39 cellular contexts compared by ENCODE assay signal in genomic region chr9:16004613-16005012, GRCh38.
"Had no signal": no experiment of that assay in that cellular context is flagged by ENCODE, and none has a peak within 500 bp of the region (broad histone marks: within the 10 kb centered on the region; RNA-seq: fewer than 3 reads in every experiment).

No MANE protein-coding gene starts in this region.

- H3K27me3 Mint-ChIP-seq: activated naive CD4-positive, alpha-beta T cell treated with anti-CD3 and anti-CD28 coated beads, Interleukin-2, amount 10 ng/mL, durations not matched to agents 7 days and 5 days; activated naive CD4-positive, alpha-beta T cell treated with anti-CD3 and anti-CD28 coated beads, Interleukin-2, amount 50 U/mL, for 24 hours; activated naive CD8-positive, alpha-beta T cell; activated naive CD8-positive, alpha-beta T cell treated with anti-CD3 and anti-CD28 coated beads, Interleukin-2, amount 50 U/mL, for 24 hours; activated T-cell treated with anti-CD3 and anti-CD28 coated beads, Interleukin-2, amount 50 U/mL, for 24 hours; activated T-helper 17 cell treated with anti-CD3 and anti-CD28 coated beads, Interleukin-2, amount 50 U/mL, for 72 hours; central memory CD8-positive, alpha-beta T cell had no signal

- H3K36me3 ChIP-seq: adrenal gland, ascending aorta, brain microvascular endothelial cell, breast epithelium, cardiac muscle cell had no signal

- ATAC-seq: activated naive CD4-positive, alpha-beta T cell treated with anti-CD3 and anti-CD28 coated beads, Interleukin-2, amount 50 U/mL, for 72 hours; activated naive CD8-positive, alpha-beta T cell treated with anti-CD3 and anti-CD28 coated beads, Interleukin-2, amount 50 U/mL, for 24 hours; activated T-cell treated with anti-CD3 and anti-CD28 coated beads, Interleukin-2, amount 50 U/mL, for 4 hours; activated T-cell treated with anti-CD3 and anti-CD28 coated beads, Interleukin-2, amount 50 U/mL, for 72 hours; activated T-helper 17 cell treated with anti-CD3 and anti-CD28 coated beads, Interleukin-2, amount 50 U/mL, for 72 hours; body of pancreas had no signal

- FAIRE-seq: astrocyte had no signal

- H3K9me3 ChIP-seq: adrenal gland, ascending aorta, breast epithelium had no signal

- DNase-seq: activated effector memory CD4-positive, alpha-beta T cell treated with anti-CD3 and anti-CD28 coated beads, Interleukin-2, amount 50 U/mL, for 16 hours; activated effector memory CD4-positive, alpha-beta T cell treated with Interleukin-2 at 50 U/mL for 16 hours; activated gamma-delta T cell; activated gamma-delta T cell treated with Interleukin-2 at 50 U/mL for 16 hours; activated naive CD4-positive, alpha-beta T cell; activated naive CD4-positive, alpha-beta T cell treated with anti-CD3 and anti-CD28 coated beads for 36 hours; activated naive CD4-positive, alpha-beta T cell treated with anti-CD3 and anti-CD28 coated beads, Interleukin-2, amount 10 ng/mL, durations not matched to agents 7 days and 5 days; activated naive CD4-positive, alpha-beta T cell treated with anti-CD3 and anti-CD28 coated beads, Interleukin-2, amount 50 U/mL, for 16 hours; activated naive CD4-positive, alpha-beta T cell treated with Interleukin-2 at 50 U/mL for 16 hours; activated naive CD8-positive, alpha-beta T cell treated with anti-CD3 and anti-CD28 coated beads for 36 hours; activated naive CD8-positive, alpha-beta T cell treated with anti-CD3 and anti-CD28 coated beads, Interleukin-2, amount 10 ng/mL, durations not matched to agents 7 days and 5 days; activated naive CD8-positive, alpha-beta T cell treated with anti-CD3 and anti-CD28 coated beads, Interleukin-2, amount 50 U/mL, for 24 hours; activated T-cell treated with anti-CD3 and anti-CD28 coated beads, Interleukin-2, amount 50 U/mL, for 1 hour; activated T-cell treated with anti-CD3 and anti-CD28 coated beads, Interleukin-2, amount 50 U/mL, for 24 hours; activated T-cell treated with anti-CD3 and anti-CD28 coated beads, Interleukin-2, amount 50 U/mL, for 4 hours; activated T-cell treated with anti-CD3 and anti-CD28 coated beads, Interleukin-2, amount 50 U/mL, for 48 hours; activated T-cell treated with anti-CD3 and anti-CD28 coated beads, Interleukin-2, amount 50 U/mL, for 72 hours; adrenal gland; amniotic stem cell; amygdala; anterior cingulate cortex; aorta; body of pancreas; brain microvascular endothelial cell; caudate nucleus; central memory CD4-positive, alpha-beta T cell; cerebellar nuclear complex had no signal

- H3K4me3 ChIP-seq: adrenal gland, ascending aorta, body of pancreas, breast epithelium, cardiac muscle cell had no signal

- H3K9me3 Mint-ChIP-seq: activated naive CD4-positive, alpha-beta T cell treated with anti-CD3 and anti-CD28 coated beads, Interleukin-2, amount 50 U/mL, for 24 hours; activated T-helper 1 cell treated with anti-CD3 and anti-CD28 coated beads, Interleukin-12 subunit alpha, Interleukin-12 subunit beta, Interleukin-2, Interleukin-4 antibody, amounts not matched to agents 30 ng/mL and 10 ng/mL and 1 ng/mL, durations not matched to agents 14 hours and 24 hours and 36 hours; activated T-helper 2 cell treated with anti-CD3 and anti-CD28 coated beads, Interferon-gamma antibody, Interleukin-2, Interleukin-4, amounts not matched to agents 10 μg/mL and 5 μg/mL and 100 μg/mL, durations not matched to agents 14 hours and 24 hours and 36 hours had no signal

- H3K27ac ChIP-seq: adrenal gland, ascending aorta, body of pancreas, brain microvascular endothelial cell, breast epithelium, cardiac muscle cell had no signal

- H3K4me3 Mint-ChIP-seq: activated naive CD4-positive, alpha-beta T cell treated with anti-CD3 and anti-CD28 coated beads for 36 hours; activated naive CD4-positive, alpha-beta T cell treated with anti-CD3 and anti-CD28 coated beads, Interleukin-2, amount 10 ng/mL, durations not matched to agents 7 days and 5 days; activated naive CD4-positive, alpha-beta T cell treated with anti-CD3 and anti-CD28 coated beads, Interleukin-2, amount 50 U/mL, for 24 hours; activated naive CD8-positive, alpha-beta T cell; activated naive CD8-positive, alpha-beta T cell treated with anti-CD3 and anti-CD28 coated beads for 36 hours; activated naive CD8-positive, alpha-beta T cell treated with anti-CD3 and anti-CD28 coated beads, Interleukin-2, amount 10 ng/mL, durations not matched to agents 7 days and 5 days; activated naive CD8-positive, alpha-beta T cell treated with anti-CD3 and anti-CD28 coated beads, Interleukin-2, amount 50 U/mL, for 24 hours; activated T-cell treated with anti-CD3 and anti-CD28 coated beads, Interleukin-2, amount 50 U/mL, for 24 hours; activated T-cell treated with anti-CD3 and anti-CD28 coated beads, Interleukin-2, amount 50 U/mL, for 4 hours; activated T-cell treated with anti-CD3 and anti-CD28 coated beads, Interleukin-2, amount 50 U/mL, for 72 hours; activated T-helper 1 cell treated with anti-CD3 and anti-CD28 coated beads, Interleukin-12 subunit alpha, Interleukin-12 subunit beta, Interleukin-2, Interleukin-4 antibody, amounts not matched to agents 30 ng/mL and 10 ng/mL and 1 ng/mL, durations not matched to agents 14 hours and 24 hours and 36 hours; activated T-helper 17 cell treated with anti-CD3 and anti-CD28 coated beads, Interleukin-2, amount 50 U/mL, for 72 hours; brain; central memory CD8-positive, alpha-beta T cell had no signal

- H3K27ac Mint-ChIP-seq: activated naive CD4-positive, alpha-beta T cell treated with anti-CD3 and anti-CD28 coated beads for 36 hours; activated naive CD4-positive, alpha-beta T cell treated with anti-CD3 and anti-CD28 coated beads, Interleukin-2, amount 10 ng/mL, durations not matched to agents 7 days and 5 days; activated naive CD4-positive, alpha-beta T cell treated with anti-CD3 and anti-CD28 coated beads, Interleukin-2, amount 50 U/mL, for 24 hours; activated naive CD4-positive, alpha-beta T cell treated with anti-CD3 and anti-CD28 coated beads, Interleukin-2, amount 50 U/mL, for 72 hours; activated naive CD8-positive, alpha-beta T cell; activated naive CD8-positive, alpha-beta T cell treated with anti-CD3 and anti-CD28 coated beads for 36 hours; activated naive CD8-positive, alpha-beta T cell treated with anti-CD3 and anti-CD28 coated beads, Interleukin-2, amount 10 ng/mL, durations not matched to agents 7 days and 5 days; activated naive CD8-positive, alpha-beta T cell treated with anti-CD3 and anti-CD28 coated beads, Interleukin-2, amount 50 U/mL, for 24 hours; activated T-cell treated with anti-CD3 and anti-CD28 coated beads, Interleukin-2, amount 50 U/mL, for 24 hours; activated T-cell treated with anti-CD3 and anti-CD28 coated beads, Interleukin-2, amount 50 U/mL, for 72 hours; activated T-helper 1 cell treated with anti-CD3 and anti-CD28 coated beads, Interleukin-12 subunit alpha, Interleukin-12 subunit beta, Interleukin-2, Interleukin-4 antibody, amounts not matched to agents 30 ng/mL and 10 ng/mL and 1 ng/mL, durations not matched to agents 14 hours and 24 hours and 36 hours; activated T-helper 17 cell treated with anti-CD3 and anti-CD28 coated beads, Interleukin-2, amount 50 U/mL, for 72 hours; activated T-helper 2 cell treated with anti-CD3 and anti-CD28 coated beads, Interferon-gamma antibody, Interleukin-2, Interleukin-4, amounts not matched to agents 10 μg/mL and 5 μg/mL and 100 μg/mL, durations not matched to agents 14 hours and 24 hours and 36 hours; brain had no signal

- H3K27me3 ChIP-seq: adrenal gland, ascending aorta, body of pancreas, brain microvascular endothelial cell, breast epithelium, cardiac muscle cell had no signal

- H3K4me1 ChIP-seq: adrenal gland, ascending aorta, body of pancreas, breast epithelium had no signal

- H3K36me3 Mint-ChIP-seq: activated naive CD4-positive, alpha-beta T cell treated with anti-CD3 and anti-CD28 coated beads, Interleukin-2, amount 10 ng/mL, durations not matched to agents 7 days and 5 days; activated naive CD4-positive, alpha-beta T cell treated with anti-CD3 and anti-CD28 coated beads, Interleukin-2, amount 50 U/mL, for 24 hours; activated naive CD4-positive, alpha-beta T cell treated with anti-CD3 and anti-CD28 coated beads, Interleukin-2, amount 50 U/mL, for 72 hours; activated naive CD8-positive, alpha-beta T cell; activated naive CD8-positive, alpha-beta T cell treated with anti-CD3 and anti-CD28 coated beads for 36 hours; activated naive CD8-positive, alpha-beta T cell treated with anti-CD3 and anti-CD28 coated beads, Interleukin-2, amount 10 ng/mL, durations not matched to agents 7 days and 5 days; brain had no signal

- H3K4me1 Mint-ChIP-seq: activated naive CD4-positive, alpha-beta T cell treated with anti-CD3 and anti-CD28 coated beads, Interleukin-2, amount 10 ng/mL, durations not matched to agents 7 days and 5 days; activated naive CD4-positive, alpha-beta T cell treated with anti-CD3 and anti-CD28 coated beads, Interleukin-2, amount 50 U/mL, for 24 hours; activated naive CD8-positive, alpha-beta T cell treated with anti-CD3 and anti-CD28 coated beads for 36 hours; activated naive CD8-positive, alpha-beta T cell treated with anti-CD3 and anti-CD28 coated beads, Interleukin-2, amount 10 ng/mL, durations not matched to agents 7 days and 5 days; activated naive CD8-positive, alpha-beta T cell treated with anti-CD3 and anti-CD28 coated beads, Interleukin-2, amount 50 U/mL, for 24 hours; activated T-helper 17 cell treated with anti-CD3 and anti-CD28 coated beads, Interleukin-2, amount 50 U/mL, for 72 hours; brain; central memory CD8-positive, alpha-beta T cell had no signal
